Comparison of ENCODE assay signal across 9 cellular contexts in the genomic region with DNA sequence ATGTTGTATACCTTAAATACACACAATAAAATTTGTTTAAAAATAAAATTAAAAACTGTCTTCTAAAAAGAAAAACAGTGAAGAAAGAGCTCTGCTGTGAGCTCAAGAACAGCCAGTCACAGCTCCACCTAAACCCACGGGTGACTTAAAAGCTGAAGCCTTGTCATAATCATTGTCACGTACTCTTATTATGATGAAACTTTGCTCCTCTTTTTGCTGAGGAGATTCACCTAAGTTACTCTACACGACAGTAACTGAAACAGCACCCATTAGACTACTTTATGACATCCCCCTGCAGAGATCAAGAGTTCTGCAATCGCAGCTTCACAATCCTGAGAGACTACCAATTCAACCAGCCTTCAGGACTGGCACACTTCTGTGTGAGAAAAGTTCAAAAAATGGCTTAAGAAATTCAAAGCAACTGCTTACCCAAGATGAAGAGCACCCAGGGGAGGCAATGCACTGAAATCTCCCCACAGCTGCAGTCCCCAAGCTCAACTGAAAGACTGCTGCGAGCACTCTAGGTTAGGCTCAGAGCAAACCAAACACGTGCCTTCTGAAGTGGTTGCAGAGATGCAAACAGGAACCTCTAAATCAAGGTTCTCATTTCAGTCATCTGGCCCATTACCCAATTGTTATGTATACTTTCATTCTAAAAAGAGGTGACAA. TPM values are rescaled to one million over a fixed set of nuclear protein-coding genes. Genes with fewer than 3 reads are reported as not detected.
DNase-seq lines count a peak whose midpoint lies in the region; ATAC-seq, FAIRE-seq and TF ChIP-seq lines count a peak whose summit lies in the region.
"Had no signal": no experiment of that assay in that cellular context is flagged by ENCODE, and none has a peak within 500 bp of the region (broad histone marks: within the 10 kb centered on the region; RNA-seq: fewer than 3 reads in every experiment).

A gene with protein sequence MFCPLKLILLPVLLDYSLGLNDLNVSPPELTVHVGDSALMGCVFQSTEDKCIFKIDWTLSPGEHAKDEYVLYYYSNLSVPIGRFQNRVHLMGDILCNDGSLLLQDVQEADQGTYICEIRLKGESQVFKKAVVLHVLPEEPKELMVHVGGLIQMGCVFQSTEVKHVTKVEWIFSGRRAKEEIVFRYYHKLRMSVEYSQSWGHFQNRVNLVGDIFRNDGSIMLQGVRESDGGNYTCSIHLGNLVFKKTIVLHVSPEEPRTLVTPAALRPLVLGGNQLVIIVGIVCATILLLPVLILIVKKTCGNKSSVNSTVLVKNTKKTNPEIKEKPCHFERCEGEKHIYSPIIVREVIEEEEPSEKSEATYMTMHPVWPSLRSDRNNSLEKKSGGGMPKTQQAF (minus strand): TSS at position 500 of the 669 bp plus-strand sequence. CDS start 10,145 bp downstream, outside the sequence.

- H3K4me1 Mint-ChIP-seq in activated B cell treated with CpG ODN at 0.5 μM for 24 hours = peaks cover 57% of the 10 kb centered on the region
- peaks cover 74 to 81% of the 10 kb centered on the region in 2 donors for H3K4me1 Mint-ChIP-seq in effector memory CD8-positive, alpha-beta T cell (ENCODE audit: low read depth in 2 of 2)

- no peak within 1 kb of the TSS for H3K4me2 ChIP-seq in hepatocyte
- H3K4me2 ChIP-seq: A549 had no signal

- POLR2A ChIA-PET in activated B cell treated with CpG ODN at 0.5 μM for 24 hours (lab: Charles Lee) = interaction anchor here (4.1 kb wide), 1 partner anchor 11 kb away, joined by 25 read pairs; no protein-coding TSS in a partner anchor

- peak within 1 kb of the TSS; percentile 44 for H3K4me3 Mint-ChIP-seq in activated B cell treated with CpG ODN at 0.5 μM for 24 hours
- H3K4me3 Mint-ChIP-seq in effector memory CD8-positive, alpha-beta T cell = peak within 1 kb of the TSS; percentile 84 to 88

- H3K4me3 ChIP-seq in subcutaneous abdominal adipose tissue (ENCODE audit: low read depth in 1 of 5, low read length in 5 of 5) (peak within 1 kb of the TSS; percentile 4 to 51 (median 25)), hepatocyte (no peak within 1 kb of the TSS)
- H3K4me3 ChIP-seq: A549 had no signal

- H3K27ac ChIP-seq in subcutaneous abdominal adipose tissue (ENCODE audit: low read depth, low read length) = no peak within 1 kb of the TSS
- H3K27ac ChIP-seq in hepatocyte = no peak within 1 kb of the TSS
- H3K27ac ChIP-seq: A549 had no signal

- TF ChIP-seq CTCF in activated B cell treated with CpG ODN at 0.5 μM for 24 hours (IDR thresholded peaks at IDR 0.05) (no peak), D721Med (IDR thresholded peaks at IDR 0.05; ENCODE audit: insufficient read depth, missing control alignments) (no peak), hepatocyte (IDR thresholded peaks at IDR 0.05; ENCODE audit: poor library complexity) (no peak)

- 75% methylated on average over 6 of the region's 6 CpGs for WGBS in hepatocyte (ENCODE audit: low lambda C conversion rate, missing lambda C conversion rate)

- H3K36me3 ChIP-seq in subcutaneous abdominal adipose tissue (ENCODE audit: control insufficient read depth in 5 of 5, insufficient read depth in 5 of 5, low read length in 5 of 5) = no peaks in the 10 kb centered on the region
- H3K36me3 ChIP-seq in hepatocyte (replicated peaks; ENCODE audit: insufficient read depth, low read depth) = no peaks in the 10 kb centered on the region

- CTCF ChIA-PET in activated B cell treated with CpG ODN at 0.5 μM for 24 hours (lab: Charles Lee) = interaction anchor here (1.4 kb wide), 1 partner anchor 26 kb away, joined by 5 read pairs; no protein-coding TSS in a partner anchor

- no peaks in the 10 kb centered on the region for H3K36me3 Mint-ChIP-seq in activated B cell treated with CpG ODN at 0.5 μM for 24 hours (ENCODE audit: low read depth)
- peaks cover 38% of the 10 kb centered on the region for H3K36me3 Mint-ChIP-seq in effector memory CD8-positive, alpha-beta T cell (ENCODE audit: insufficient read depth)

- H4K20me1 ChIP-seq in hepatocyte (ENCODE audit: insufficient read depth, poor library complexity, severe bottlenecking) = no peaks in the 10 kb centered on the region

- peak within 1 kb of the TSS in 1 of 5 donors; percentile 22 for H3K9ac ChIP-seq in subcutaneous abdominal adipose tissue (ENCODE audit: low read length in 5 of 5)

- no peaks in the 10 kb centered on the region for H3K9me3 ChIP-seq in subcutaneous abdominal adipose tissue (ENCODE audit: control insufficient read depth in 5 of 5, low read length in 5 of 5)
- H3K9me3 ChIP-seq in hepatocyte (ENCODE audit: low read depth) = no peaks in the 10 kb centered on the region
- H3K9me3 ChIP-seq: A549 had no signal

- H2AFZ ChIP-seq in hepatocyte = no peak within 1 kb of the TSS

- ATAC-seq in activated B cell treated with CpG ODN at 0.5 μM for 24 hours (ENCODE audit: low read depth) = peak; percentile 60
- peak; percentile 50 for ATAC-seq in effector memory CD8-positive, alpha-beta T cell (replicated peaks)
- ATAC-seq in GM21825 (IDR thresholded peaks at IDR 0.05; ENCODE audit: unreplicated experiment) = no peak
- ATAC-seq: A549 had no signal

- intact Hi-C loops in activated B cell treated with CpG ODN at 0.5 μM for 24 hours (cut with micrococcal nuclease) = no loop called here

- H3K27me3 Mint-ChIP-seq in activated B cell treated with CpG ODN at 0.5 μM for 24 hours = peaks cover 26% of the 10 kb centered on the region
- H3K27me3 Mint-ChIP-seq in effector memory CD8-positive, alpha-beta T cell = no peaks in the 10 kb centered on the region

- no peak for FAIRE-seq in D721Med (lab: Jason Lieb, UNC)
- FAIRE-seq: A549 had no signal

- H3K4me1 ChIP-seq in subcutaneous abdominal adipose tissue (ENCODE audit: control insufficient read depth in 5 of 5, insufficient read depth in 5 of 5, low read length in 5 of 5) (peaks cover 0 to 38% (median 21%) of the 10 kb centered on the region in 5 donors), hepatocyte (ENCODE audit: insufficient read depth) (no peaks in the 10 kb centered on the region)
- H3K4me1 ChIP-seq: A549 had no signal

- H3K27ac Mint-ChIP-seq in activated B cell treated with CpG ODN at 0.5 μM for 24 hours = peak within 1 kb of the TSS; percentile 30
- peak within 1 kb of the TSS; percentile 85 to 94 for H3K27ac Mint-ChIP-seq in effector memory CD8-positive, alpha-beta T cell

- no peaks in the 10 kb centered on the region for H3K79me2 ChIP-seq in hepatocyte

- H3K9me3 Mint-ChIP-seq in activated B cell treated with CpG ODN at 0.5 μM for 24 hours = no peaks in the 10 kb centered on the region
- H3K9me3 Mint-ChIP-seq in effector memory CD8-positive, alpha-beta T cell = no peaks in the 10 kb centered on the region

- H3K9me2 ChIP-seq in hepatocyte (replicated peaks; ENCODE audit: insufficient read depth) = no peaks in the 10 kb centered on the region

- H3K27me3 ChIP-seq in subcutaneous abdominal adipose tissue (ENCODE audit: control insufficient read depth in 5 of 5, insufficient read depth in 4 of 5, low read length in 5 of 5) = peaks cover 0 to 6% (median 0%) of the 10 kb centered on the region in 5 donors
- no peaks in the 10 kb centered on the region for H3K27me3 ChIP-seq in hepatocyte

- peak; percentile 51 to 75 for DNase-seq in NOMO-1 (lab: John Stamatoyannopoulos, UW; ENCODE audit: unreplicated experiment in 2 of 2)
- no peak for DNase-seq in NOMO-1 treated with dmso at 0.1 percent for 144 hours (lab: John Stamatoyannopoulos, UW; ENCODE audit: unreplicated experiment)
- no peak for DNase-seq in activated B cell treated with CpG ODN at 0.5 μM for 24 hours
- peak; percentile 42 to 49 (median 44) for DNase-seq in effector memory CD8-positive, alpha-beta T cell
- no peak for DNase-seq in D721Med (ENCODE audit: insufficient read length, low spot score)
- no peak for DNase-seq in hepatocyte (ENCODE audit: low spot score)

RNA-seq across cellular contexts. Expression of the gene that starts here (rescaled TPM):
- total RNA-seq in activated B cell treated with CpG ODN at 0.5 μM for 24 hours (1.2 and 1.5 TPM in 2 replicates), hepatocyte (3.5 and 5.3 TPM in 2 replicates)
- 5.0 and 5.9 TPM in 2 replicates for polyA plus RNA-seq in hepatocyte
- polyA plus RNA-seq: A549 had no signal

Comparison
In these comparisons a context has a peak if more than half of its experiments do, and no peak if none do; other contexts are left out.
1. DNase-seq: peak in NOMO-1 (2 of 2) and effector memory CD8-positive, alpha-beta T cell (3 of 3); none in NOMO-1 treated with dmso at 0.1 percent for 144 hours (single experiment), activated B cell treated with CpG ODN at 0.5 μM for 24 hours (single experiment), D721Med (single experiment) and hepatocyte (single experiment).